ENCODE assay signal across 1 cellular context in the genomic region with DNA sequence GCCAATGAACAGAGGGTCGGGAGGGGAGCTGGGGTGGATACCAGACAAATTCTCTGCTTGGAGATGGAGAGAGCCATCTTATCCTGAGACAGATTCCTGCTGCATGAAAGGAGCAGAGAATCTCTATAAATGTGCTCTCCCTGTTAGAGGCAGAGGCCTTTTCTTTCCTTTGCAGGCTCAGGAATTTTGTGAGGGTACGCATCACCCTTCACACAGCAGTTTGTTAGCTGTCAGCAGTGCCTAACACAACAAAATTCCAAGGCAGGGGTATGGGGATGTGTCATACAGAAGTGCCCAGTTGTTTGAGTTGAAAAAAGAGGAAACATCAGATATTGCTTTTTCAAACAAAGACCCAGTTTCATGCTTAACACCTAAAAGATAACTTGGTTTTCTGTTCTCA.
TF ChIP-seq lines count a peak whose summit lies in the region.

No MANE protein-coding gene starts in this region.

TF ChIP-seq in H1, 55 proteins besides CTCF, POLR2A, EP300 and RAD21:
- TF ChIP-seq, protein P1, sequence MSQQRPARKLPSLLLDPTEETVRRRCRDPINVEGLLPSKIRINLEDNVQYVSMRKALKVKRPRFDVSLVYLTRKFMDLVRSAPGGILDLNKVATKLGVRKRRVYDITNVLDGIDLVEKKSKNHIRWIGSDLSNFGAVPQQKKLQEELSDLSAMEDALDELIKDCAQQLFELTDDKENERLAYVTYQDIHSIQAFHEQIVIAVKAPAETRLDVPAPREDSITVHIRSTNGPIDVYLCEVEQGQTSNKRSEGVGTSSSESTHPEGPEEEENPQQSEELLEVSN (IDR thresholded peaks at IDR 0.05): no peak
- TF ChIP-seq SUZ12 (IDR thresholded peaks at IDR 0.05; ENCODE audit: low read length): no peak
- TF ChIP-seq SIN3A (conservative IDR thresholded peaks at IDR 0.05 in 1 of 2, IDR thresholded peaks at IDR 0.05 in 1 of 2; ENCODE audit: low read depth in 1 of 2, low read length in 2 of 2): no peak
- no peak for TF ChIP-seq POLR2AphosphoS5 (IDR thresholded peaks at IDR 0.05; ENCODE audit: low read depth, low read length)
- TF ChIP-seq HDAC6 (IDR thresholded peaks at IDR 0.05; ENCODE audit: low read depth, low read length): no peak
- TF ChIP-seq, protein P2, sequence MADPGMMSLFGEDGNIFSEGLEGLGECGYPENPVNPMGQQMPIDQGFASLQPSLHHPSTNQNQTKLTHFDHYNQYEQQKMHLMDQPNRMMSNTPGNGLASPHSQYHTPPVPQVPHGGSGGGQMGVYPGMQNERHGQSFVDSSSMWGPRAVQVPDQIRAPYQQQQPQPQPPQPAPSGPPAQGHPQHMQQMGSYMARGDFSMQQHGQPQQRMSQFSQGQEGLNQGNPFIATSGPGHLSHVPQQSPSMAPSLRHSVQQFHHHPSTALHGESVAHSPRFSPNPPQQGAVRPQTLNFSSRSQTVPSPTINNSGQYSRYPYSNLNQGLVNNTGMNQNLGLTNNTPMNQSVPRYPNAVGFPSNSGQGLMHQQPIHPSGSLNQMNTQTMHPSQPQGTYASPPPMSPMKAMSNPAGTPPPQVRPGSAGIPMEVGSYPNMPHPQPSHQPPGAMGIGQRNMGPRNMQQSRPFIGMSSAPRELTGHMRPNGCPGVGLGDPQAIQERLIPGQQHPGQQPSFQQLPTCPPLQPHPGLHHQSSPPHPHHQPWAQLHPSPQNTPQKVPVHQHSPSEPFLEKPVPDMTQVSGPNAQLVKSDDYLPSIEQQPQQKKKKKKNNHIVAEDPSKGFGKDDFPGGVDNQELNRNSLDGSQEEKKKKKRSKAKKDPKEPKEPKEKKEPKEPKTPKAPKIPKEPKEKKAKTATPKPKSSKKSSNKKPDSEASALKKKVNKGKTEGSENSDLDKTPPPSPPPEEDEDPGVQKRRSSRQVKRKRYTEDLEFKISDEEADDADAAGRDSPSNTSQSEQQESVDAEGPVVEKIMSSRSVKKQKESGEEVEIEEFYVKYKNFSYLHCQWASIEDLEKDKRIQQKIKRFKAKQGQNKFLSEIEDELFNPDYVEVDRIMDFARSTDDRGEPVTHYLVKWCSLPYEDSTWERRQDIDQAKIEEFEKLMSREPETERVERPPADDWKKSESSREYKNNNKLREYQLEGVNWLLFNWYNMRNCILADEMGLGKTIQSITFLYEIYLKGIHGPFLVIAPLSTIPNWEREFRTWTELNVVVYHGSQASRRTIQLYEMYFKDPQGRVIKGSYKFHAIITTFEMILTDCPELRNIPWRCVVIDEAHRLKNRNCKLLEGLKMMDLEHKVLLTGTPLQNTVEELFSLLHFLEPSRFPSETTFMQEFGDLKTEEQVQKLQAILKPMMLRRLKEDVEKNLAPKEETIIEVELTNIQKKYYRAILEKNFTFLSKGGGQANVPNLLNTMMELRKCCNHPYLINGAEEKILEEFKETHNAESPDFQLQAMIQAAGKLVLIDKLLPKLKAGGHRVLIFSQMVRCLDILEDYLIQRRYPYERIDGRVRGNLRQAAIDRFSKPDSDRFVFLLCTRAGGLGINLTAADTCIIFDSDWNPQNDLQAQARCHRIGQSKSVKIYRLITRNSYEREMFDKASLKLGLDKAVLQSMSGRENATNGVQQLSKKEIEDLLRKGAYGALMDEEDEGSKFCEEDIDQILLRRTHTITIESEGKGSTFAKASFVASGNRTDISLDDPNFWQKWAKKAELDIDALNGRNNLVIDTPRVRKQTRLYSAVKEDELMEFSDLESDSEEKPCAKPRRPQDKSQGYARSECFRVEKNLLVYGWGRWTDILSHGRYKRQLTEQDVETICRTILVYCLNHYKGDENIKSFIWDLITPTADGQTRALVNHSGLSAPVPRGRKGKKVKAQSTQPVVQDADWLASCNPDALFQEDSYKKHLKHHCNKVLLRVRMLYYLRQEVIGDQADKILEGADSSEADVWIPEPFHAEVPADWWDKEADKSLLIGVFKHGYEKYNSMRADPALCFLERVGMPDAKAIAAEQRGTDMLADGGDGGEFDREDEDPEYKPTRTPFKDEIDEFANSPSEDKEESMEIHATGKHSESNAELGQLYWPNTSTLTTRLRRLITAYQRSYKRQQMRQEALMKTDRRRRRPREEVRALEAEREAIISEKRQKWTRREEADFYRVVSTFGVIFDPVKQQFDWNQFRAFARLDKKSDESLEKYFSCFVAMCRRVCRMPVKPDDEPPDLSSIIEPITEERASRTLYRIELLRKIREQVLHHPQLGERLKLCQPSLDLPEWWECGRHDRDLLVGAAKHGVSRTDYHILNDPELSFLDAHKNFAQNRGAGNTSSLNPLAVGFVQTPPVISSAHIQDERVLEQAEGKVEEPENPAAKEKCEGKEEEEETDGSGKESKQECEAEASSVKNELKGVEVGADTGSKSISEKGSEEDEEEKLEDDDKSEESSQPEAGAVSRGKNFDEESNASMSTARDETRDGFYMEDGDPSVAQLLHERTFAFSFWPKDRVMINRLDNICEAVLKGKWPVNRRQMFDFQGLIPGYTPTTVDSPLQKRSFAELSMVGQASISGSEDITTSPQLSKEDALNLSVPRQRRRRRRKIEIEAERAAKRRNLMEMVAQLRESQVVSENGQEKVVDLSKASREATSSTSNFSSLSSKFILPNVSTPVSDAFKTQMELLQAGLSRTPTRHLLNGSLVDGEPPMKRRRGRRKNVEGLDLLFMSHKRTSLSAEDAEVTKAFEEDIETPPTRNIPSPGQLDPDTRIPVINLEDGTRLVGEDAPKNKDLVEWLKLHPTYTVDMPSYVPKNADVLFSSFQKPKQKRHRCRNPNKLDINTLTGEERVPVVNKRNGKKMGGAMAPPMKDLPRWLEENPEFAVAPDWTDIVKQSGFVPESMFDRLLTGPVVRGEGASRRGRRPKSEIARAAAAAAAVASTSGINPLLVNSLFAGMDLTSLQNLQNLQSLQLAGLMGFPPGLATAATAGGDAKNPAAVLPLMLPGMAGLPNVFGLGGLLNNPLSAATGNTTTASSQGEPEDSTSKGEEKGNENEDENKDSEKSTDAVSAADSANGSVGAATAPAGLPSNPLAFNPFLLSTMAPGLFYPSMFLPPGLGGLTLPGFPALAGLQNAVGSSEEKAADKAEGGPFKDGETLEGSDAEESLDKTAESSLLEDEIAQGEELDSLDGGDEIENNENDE (IDR thresholded peaks at IDR 0.05; ENCODE audit: insufficient replicate concordance, low read length): no peak
- TF ChIP-seq SIX5 (IDR thresholded peaks at IDR 0.05; ENCODE audit: low read depth, low read length): no peak
- no peak for TF ChIP-seq BCL11A (IDR thresholded peaks at IDR 0.05; ENCODE audit: low read depth in 2 of 2, low read length in 2 of 2)
- no peak for TF ChIP-seq KDM1A (IDR thresholded peaks at IDR 0.05; ENCODE audit: borderline replicate concordance, low read length)
- TF ChIP-seq MAFK (IDR thresholded peaks at IDR 0.05; ENCODE audit: low read depth, low read length): no peak
